In genomic region chr10:28429045-28429444, GRCh38 we compare ENCODE assay signal across 28 cellular contexts.
"Had no signal": no experiment of that assay in that cellular context is flagged by ENCODE, and none has a peak within 500 bp of the region (broad histone marks: within the 10 kb centered on the region; RNA-seq: fewer than 3 reads in every experiment).

No MANE protein-coding gene starts in this region.

- H3K9me3 Mint-ChIP-seq: nephron; stimulated activated effector memory CD8-positive, alpha-beta T cell treated with anti-CD3 and anti-CD28 coated beads, Interleukin-12 subunit alpha, Interleukin-12 subunit beta, amount 100 ng/mL, for 72 hours had no signal

- H3K9me3 ChIP-seq: gastroesophageal sphincter, left lung, stomach, thyroid gland, vagina had no signal

- H3K4me2 ChIP-seq: hepatocyte, neural progenitor cell, smooth muscle cell had no signal

- H3K36me3 ChIP-seq: gastroesophageal sphincter, heart left ventricle, left lung, neural progenitor cell, stomach, thyroid gland, vagina had no signal

- H3K4me1 ChIP-seq: foreskin keratinocyte, parathyroid adenoma, thyroid gland, vagina had no signal

- H2AFZ ChIP-seq: hepatocyte, neural progenitor cell, parathyroid adenoma had no signal

- H3K79me2 ChIP-seq: hepatocyte, parathyroid adenoma had no signal

- DNase-seq: dorsolateral prefrontal cortex; effector CD4-positive, alpha-beta T cell; foreskin keratinocyte; heart left ventricle; kidney; left lung; mesenchymal stem cell; naive thymus-derived CD4-positive, alpha-beta T cell; stimulated activated CD4-positive, alpha-beta T cell treated with anti-CD3 and anti-CD28 coated beads, Interleukin-12 subunit alpha, Interleukin-12 subunit beta, amount 100 ng/mL, for 4 hours; stimulated activated CD4-positive, alpha-beta T cell treated with anti-CD3 and anti-CD28 coated beads, Interleukin-2, amount 100 ng/mL, for 24 hours; stimulated activated CD4-positive, alpha-beta T cell treated with anti-CD3 and anti-CD28 coated beads, Interleukin-4, amount 100 ng/mL, for 24 hours; stimulated activated naive CD4-positive, alpha-beta T cell treated with Interleukin-2 at 50 U/mL for 16 hours; stomach; thyroid gland; trophoblast cell had no signal

- FAIRE-seq: kidney had no signal

- H3K27ac ChIP-seq: dorsolateral prefrontal cortex, epithelial cell of prostate, foreskin keratinocyte, gastroesophageal sphincter, heart left ventricle, hepatocyte, left lung, neural progenitor cell, parathyroid adenoma, stomach, thyroid gland, vagina had no signal

- ATAC-seq: esophagus mucosa; foreskin keratinocyte; gastroesophageal sphincter; heart left ventricle; left lung; naive thymus-derived CD4-positive, alpha-beta T cell; sciatic nerve; stimulated activated effector memory CD8-positive, alpha-beta T cell treated with anti-CD3 and anti-CD28 coated beads, Interleukin-12 subunit alpha, Interleukin-12 subunit beta, amount 100 ng/mL, for 72 hours had no signal

- H3K4me3 ChIP-seq: dorsolateral prefrontal cortex, gastroesophageal sphincter, heart left ventricle, hepatocyte, left lung, neural progenitor cell, smooth muscle cell, stomach, thyroid gland, vagina had no signal

- H3K27me3 ChIP-seq: dorsolateral prefrontal cortex, gastroesophageal sphincter, heart left ventricle, hepatocyte, left lung, neural progenitor cell, stomach, thyroid gland, vagina had no signal

- H3K4me3 Mint-ChIP-seq: mesothelial cell of epicardium; naive thymus-derived CD4-positive, alpha-beta T cell; nephron; neural progenitor cell; stimulated activated effector memory CD8-positive, alpha-beta T cell treated with anti-CD3 and anti-CD28 coated beads, Interleukin-12 subunit alpha, Interleukin-12 subunit beta, amount 100 ng/mL, for 72 hours had no signal

- H3K9ac ChIP-seq: neural progenitor cell, parathyroid adenoma had no signal

- H3K36me3 Mint-ChIP-seq: mesothelial cell of epicardium; naive thymus-derived CD4-positive, alpha-beta T cell; neural progenitor cell; stimulated activated effector memory CD8-positive, alpha-beta T cell treated with anti-CD3 and anti-CD28 coated beads, Interleukin-12 subunit alpha, Interleukin-12 subunit beta, amount 100 ng/mL, for 72 hours had no signal

- H3K27ac Mint-ChIP-seq: mesothelial cell of epicardium; naive thymus-derived CD4-positive, alpha-beta T cell; nephron; neural progenitor cell; progenitor cell of endocrine pancreas; stimulated activated effector memory CD8-positive, alpha-beta T cell treated with anti-CD3 and anti-CD28 coated beads, Interleukin-12 subunit alpha, Interleukin-12 subunit beta, amount 100 ng/mL, for 72 hours had no signal
